In the genomic region with DNA sequence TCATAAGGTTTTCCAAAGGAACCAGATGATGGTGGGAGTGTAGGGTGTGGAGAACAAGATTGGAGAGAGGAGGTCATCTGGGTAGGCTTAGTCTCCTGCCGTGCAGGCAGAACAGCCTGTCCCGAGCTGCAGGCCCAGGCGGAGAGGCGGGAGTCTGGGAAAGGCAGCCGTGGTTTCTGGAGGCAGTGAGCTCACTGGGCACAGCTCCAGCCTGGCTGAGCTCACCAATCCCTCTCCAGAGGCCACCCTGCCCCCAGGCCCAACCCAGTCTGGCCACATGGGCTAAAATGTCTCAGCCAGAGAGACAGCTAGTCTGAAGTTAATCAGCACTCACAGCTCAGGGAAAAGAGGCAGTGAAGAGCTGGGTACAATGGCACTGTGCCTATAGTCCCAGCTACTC, we compare ENCODE assay signal across 1 cellular context.
TF ChIP-seq lines count a peak whose summit lies in the region.

No MANE protein-coding gene starts in this region.

TF ChIP-seq in HEK293, 187 proteins besides CTCF, POLR2A, EP300 and RAD21 (continued from another document and continues in another):
- no peak for TF ChIP-seq ZNF398 (tag by site-specific recombination; IDR thresholded peaks at IDR 0.05)
- TF ChIP-seq IKZF3 (tag by site-specific recombination; IDR thresholded peaks at IDR 0.05): peak; percentile 57; the same call in 1 of the 2 replicates
- no peak for TF ChIP-seq GLI4 (tag by site-specific recombination; IDR thresholded peaks at IDR 0.05)
- TF ChIP-seq, protein P1, sequence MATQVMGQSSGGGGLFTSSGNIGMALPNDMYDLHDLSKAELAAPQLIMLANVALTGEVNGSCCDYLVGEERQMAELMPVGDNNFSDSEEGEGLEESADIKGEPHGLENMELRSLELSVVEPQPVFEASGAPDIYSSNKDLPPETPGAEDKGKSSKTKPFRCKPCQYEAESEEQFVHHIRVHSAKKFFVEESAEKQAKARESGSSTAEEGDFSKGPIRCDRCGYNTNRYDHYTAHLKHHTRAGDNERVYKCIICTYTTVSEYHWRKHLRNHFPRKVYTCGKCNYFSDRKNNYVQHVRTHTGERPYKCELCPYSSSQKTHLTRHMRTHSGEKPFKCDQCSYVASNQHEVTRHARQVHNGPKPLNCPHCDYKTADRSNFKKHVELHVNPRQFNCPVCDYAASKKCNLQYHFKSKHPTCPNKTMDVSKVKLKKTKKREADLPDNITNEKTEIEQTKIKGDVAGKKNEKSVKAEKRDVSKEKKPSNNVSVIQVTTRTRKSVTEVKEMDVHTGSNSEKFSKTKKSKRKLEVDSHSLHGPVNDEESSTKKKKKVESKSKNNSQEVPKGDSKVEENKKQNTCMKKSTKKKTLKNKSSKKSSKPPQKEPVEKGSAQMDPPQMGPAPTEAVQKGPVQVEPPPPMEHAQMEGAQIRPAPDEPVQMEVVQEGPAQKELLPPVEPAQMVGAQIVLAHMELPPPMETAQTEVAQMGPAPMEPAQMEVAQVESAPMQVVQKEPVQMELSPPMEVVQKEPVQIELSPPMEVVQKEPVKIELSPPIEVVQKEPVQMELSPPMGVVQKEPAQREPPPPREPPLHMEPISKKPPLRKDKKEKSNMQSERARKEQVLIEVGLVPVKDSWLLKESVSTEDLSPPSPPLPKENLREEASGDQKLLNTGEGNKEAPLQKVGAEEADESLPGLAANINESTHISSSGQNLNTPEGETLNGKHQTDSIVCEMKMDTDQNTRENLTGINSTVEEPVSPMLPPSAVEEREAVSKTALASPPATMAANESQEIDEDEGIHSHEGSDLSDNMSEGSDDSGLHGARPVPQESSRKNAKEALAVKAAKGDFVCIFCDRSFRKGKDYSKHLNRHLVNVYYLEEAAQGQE (tag by site-specific recombination; IDR thresholded peaks at IDR 0.05): no peak
- TF ChIP-seq ZNF837 (tag by site-specific recombination; IDR thresholded peaks at IDR 0.05): no peak
- TF ChIP-seq OVOL3 (tag by site-specific recombination; IDR thresholded peaks at IDR 0.05): no peak
- TF ChIP-seq, protein P2, sequence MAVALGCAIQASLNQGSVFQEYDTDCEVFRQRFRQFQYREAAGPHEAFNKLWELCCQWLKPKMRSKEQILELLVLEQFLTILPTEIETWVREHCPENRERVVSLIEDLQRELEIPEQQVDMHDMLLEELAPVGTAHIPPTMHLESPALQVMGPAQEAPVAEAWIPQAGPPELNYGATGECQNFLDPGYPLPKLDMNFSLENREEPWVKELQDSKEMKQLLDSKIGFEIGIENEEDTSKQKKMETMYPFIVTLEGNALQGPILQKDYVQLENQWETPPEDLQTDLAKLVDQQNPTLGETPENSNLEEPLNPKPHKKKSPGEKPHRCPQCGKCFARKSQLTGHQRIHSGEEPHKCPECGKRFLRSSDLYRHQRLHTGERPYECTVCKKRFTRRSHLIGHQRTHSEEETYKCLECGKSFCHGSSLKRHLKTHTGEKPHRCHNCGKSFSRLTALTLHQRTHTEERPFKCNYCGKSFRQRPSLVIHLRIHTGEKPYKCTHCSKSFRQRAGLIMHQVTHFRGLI (tag by site-specific recombination; IDR thresholded peaks at IDR 0.05): no peak
- no peak for TF ChIP-seq ZNF404 (tag by site-specific recombination; IDR thresholded peaks at IDR 0.05)
- no peak for TF ChIP-seq ZSCAN16 (tag by site-specific recombination; IDR thresholded peaks at IDR 0.05)
- peak; percentile 38; the same call in 1 of the 2 replicates for TF ChIP-seq ZXDB (tag by site-specific recombination; IDR thresholded peaks at IDR 0.05)
- no peak for TF ChIP-seq ZNF155 (tag by site-specific recombination; IDR thresholded peaks at IDR 0.05)
- TF ChIP-seq, protein P3, sequence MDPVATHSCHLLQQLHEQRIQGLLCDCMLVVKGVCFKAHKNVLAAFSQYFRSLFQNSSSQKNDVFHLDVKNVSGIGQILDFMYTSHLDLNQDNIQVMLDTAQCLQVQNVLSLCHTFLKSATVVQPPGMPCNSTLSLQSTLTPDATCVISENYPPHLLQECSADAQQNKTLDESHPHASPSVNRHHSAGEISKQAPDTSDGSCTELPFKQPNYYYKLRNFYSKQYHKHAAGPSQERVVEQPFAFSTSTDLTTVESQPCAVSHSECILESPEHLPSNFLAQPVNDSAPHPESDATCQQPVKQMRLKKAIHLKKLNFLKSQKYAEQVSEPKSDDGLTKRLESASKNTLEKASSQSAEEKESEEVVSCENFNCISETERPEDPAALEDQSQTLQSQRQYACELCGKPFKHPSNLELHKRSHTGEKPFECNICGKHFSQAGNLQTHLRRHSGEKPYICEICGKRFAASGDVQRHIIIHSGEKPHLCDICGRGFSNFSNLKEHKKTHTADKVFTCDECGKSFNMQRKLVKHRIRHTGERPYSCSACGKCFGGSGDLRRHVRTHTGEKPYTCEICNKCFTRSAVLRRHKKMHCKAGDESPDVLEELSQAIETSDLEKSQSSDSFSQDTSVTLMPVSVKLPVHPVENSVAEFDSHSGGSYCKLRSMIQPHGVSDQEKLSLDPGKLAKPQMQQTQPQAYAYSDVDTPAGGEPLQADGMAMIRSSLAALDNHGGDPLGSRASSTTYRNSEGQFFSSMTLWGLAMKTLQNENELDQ (tag by site-specific recombination; IDR thresholded peaks at IDR 0.05; ENCODE audit: low read depth): no peak
- no peak for TF ChIP-seq ZNF558 (tag by site-specific recombination; IDR thresholded peaks at IDR 0.05)
- TF ChIP-seq ZNF174 (tag by site-specific recombination; IDR thresholded peaks at IDR 0.05): no peak
- TF ChIP-seq SP7 (tag by site-specific recombination; IDR thresholded peaks at IDR 0.05): peak; percentile 91
- TF ChIP-seq ZNF600 (tag by site-specific recombination; IDR thresholded peaks at IDR 0.05): peak; percentile 99
- TF ChIP-seq ZNF624 (tag by site-specific recombination; IDR thresholded peaks at IDR 0.05): no peak
- TF ChIP-seq YY2 (tag by site-specific recombination; IDR thresholded peaks at IDR 0.05): no peak
- TF ChIP-seq BCL11B (tag by site-specific recombination; IDR thresholded peaks at IDR 0.05; ENCODE audit: low read depth): no peak
- TF ChIP-seq ZNF544 (tag by site-specific recombination; IDR thresholded peaks at IDR 0.05): no peak
- no peak for TF ChIP-seq ZNF274 (IDR thresholded peaks at IDR 0.05; ENCODE audit: low read length)
- TF ChIP-seq ZNF274 (tag by site-specific recombination; IDR thresholded peaks at IDR 0.05; ENCODE audit: borderline replicate concordance): no peak
- no peak for TF ChIP-seq ZNF23 (tag by site-specific recombination; IDR thresholded peaks at IDR 0.05; ENCODE audit: borderline replicate concordance)
- TF ChIP-seq ZNF2 (tag by site-specific recombination; IDR thresholded peaks at IDR 0.05): no peak
- TF ChIP-seq ZNF791 (tag by site-specific recombination; IDR thresholded peaks at IDR 0.05): no peak
- no peak for TF ChIP-seq ZFP41 (tag by site-specific recombination; IDR thresholded peaks at IDR 0.05; ENCODE audit: borderline replicate concordance)
- TF ChIP-seq ZNF677 (tag by site-specific recombination; IDR thresholded peaks at IDR 0.05): no peak
- no peak for TF ChIP-seq ZNF391 (tag by site-specific recombination; IDR thresholded peaks at IDR 0.05; ENCODE audit: borderline replicate concordance, low read depth)
- no peak for TF ChIP-seq ZNF16 (tag by site-specific recombination; IDR thresholded peaks at IDR 0.05; ENCODE audit: low read depth)
- peak; percentile 86 for TF ChIP-seq ZNF341 (tag by site-specific recombination; IDR thresholded peaks at IDR 0.05; ENCODE audit: low read depth)
- peak; percentile 72 for TF ChIP-seq ZNF629 (tag by site-specific recombination; IDR thresholded peaks at IDR 0.05)
- no peak for TF ChIP-seq ZSCAN23 (tag by site-specific recombination; IDR thresholded peaks at IDR 0.05)
- TF ChIP-seq, protein P4, sequence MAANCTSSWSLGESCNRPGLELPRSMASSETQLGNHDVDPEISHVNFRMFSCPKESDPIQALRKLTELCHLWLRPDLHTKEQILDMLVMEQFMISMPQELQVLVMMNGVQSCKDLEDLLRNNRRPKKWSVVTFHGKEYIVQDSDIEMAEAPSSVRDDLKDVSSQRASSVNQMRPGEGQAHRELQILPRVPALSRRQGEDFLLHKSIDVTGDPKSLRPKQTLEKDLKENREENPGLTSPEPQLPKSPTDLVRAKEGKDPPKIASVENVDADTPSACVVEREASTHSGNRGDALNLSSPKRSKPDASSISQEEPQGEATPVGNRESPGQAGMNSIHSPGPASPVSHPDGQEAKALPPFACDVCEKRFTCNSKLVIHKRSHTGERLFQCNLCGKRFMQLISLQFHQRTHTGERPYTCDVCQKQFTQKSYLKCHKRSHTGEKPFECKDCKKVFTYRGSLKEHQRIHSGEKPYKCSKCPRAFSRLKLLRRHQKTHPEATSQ (tag by site-specific recombination; IDR thresholded peaks at IDR 0.05): no peak
- TF ChIP-seq, protein P5, sequence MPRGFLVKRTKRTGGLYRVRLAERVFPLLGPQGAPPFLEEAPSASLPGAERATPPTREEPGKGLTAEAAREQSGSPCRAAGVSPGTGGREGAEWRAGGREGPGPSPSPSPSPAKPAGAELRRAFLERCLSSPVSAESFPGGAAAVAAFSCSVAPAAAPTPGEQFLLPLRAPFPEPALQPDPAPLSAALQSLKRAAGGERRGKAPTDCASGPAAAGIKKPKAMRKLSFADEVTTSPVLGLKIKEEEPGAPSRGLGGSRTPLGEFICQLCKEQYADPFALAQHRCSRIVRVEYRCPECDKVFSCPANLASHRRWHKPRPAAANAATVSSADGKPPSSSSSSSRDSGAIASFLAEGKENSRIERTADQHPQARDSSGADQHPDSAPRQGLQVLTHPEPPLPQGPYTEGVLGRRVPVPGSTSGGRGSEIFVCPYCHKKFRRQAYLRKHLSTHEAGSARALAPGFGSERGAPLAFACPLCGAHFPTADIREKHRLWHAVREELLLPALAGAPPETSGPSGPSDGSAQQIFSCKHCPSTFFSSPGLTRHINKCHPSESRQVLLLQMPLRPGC (tag by site-specific recombination; IDR thresholded peaks at IDR 0.05): no peak
- no peak for TF ChIP-seq ZFP37 (tag by site-specific recombination; IDR thresholded peaks at IDR 0.05)
- TF ChIP-seq ZNF585B (tag by site-specific recombination; IDR thresholded peaks at IDR 0.05): peak; percentile 26; the same call in 1 of the 2 replicates
- TF ChIP-seq, protein P6, sequence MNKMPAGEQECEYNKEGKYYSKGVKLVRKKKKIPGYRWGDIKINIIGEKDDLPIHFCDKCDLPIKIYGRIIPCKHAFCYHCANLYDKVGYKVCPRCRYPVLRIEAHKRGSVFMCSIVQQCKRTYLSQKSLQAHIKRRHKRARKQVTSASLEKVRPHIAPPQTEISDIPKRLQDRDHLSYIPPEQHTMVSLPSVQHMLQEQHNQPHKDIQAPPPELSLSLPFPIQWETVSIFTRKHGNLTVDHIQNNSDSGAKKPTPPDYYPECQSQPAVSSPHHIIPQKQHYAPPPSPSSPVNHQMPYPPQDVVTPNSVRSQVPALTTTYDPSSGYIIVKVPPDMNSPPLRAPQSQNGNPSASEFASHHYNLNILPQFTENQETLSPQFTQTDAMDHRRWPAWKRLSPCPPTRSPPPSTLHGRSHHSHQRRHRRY (tag by site-specific recombination; IDR thresholded peaks at IDR 0.05): no peak
- TF ChIP-seq ZNF548 (tag by site-specific recombination; IDR thresholded peaks at IDR 0.05): no peak
- no peak for TF ChIP-seq ZNF555 (tag by site-specific recombination; conservative IDR thresholded peaks at IDR 0.05)
- TF ChIP-seq PRDM6 (tag by site-specific recombination; IDR thresholded peaks at IDR 0.05): no peak
- no peak for TF ChIP-seq KLF10 (tag by site-specific recombination; IDR thresholded peaks at IDR 0.05)
- TF ChIP-seq ZNF138 (tag by site-specific recombination; IDR thresholded peaks at IDR 0.05; ENCODE audit: borderline replicate concordance): no peak
- no peak for TF ChIP-seq ZNF169 (tag by site-specific recombination; IDR thresholded peaks at IDR 0.05)
- no peak for TF ChIP-seq ZNF747 (tag by site-specific recombination; IDR thresholded peaks at IDR 0.05)
- no peak for TF ChIP-seq BCL11A (tag by site-specific recombination; IDR thresholded peaks at IDR 0.05; ENCODE audit: low read depth)
- no peak for TF ChIP-seq ZNF350 (tag by site-specific recombination; IDR thresholded peaks at IDR 0.05)
- TF ChIP-seq ZNF596 (tag by site-specific recombination; IDR thresholded peaks at IDR 0.05): no peak
- TF ChIP-seq ZNF514 (tag by site-specific recombination; IDR thresholded peaks at IDR 0.05): no peak
- no peak for TF ChIP-seq ZFP3 (tag by site-specific recombination; IDR thresholded peaks at IDR 0.05; ENCODE audit: low read depth)
- TF ChIP-seq PBX3 (CRISPR knock-in tag; IDR thresholded peaks at IDR 0.05): peak; percentile 53; the same call in 1 of the 2 replicates
- TF ChIP-seq ZNF248 (tag by site-specific recombination; IDR thresholded peaks at IDR 0.05): no peak
- no peak for TF ChIP-seq ZNF112 (tag by site-specific recombination; IDR thresholded peaks at IDR 0.05)
- no peak for TF ChIP-seq ZNF561 (tag by site-specific recombination; IDR thresholded peaks at IDR 0.05; ENCODE audit: borderline replicate concordance)
- TF ChIP-seq SALL2 (tag by site-specific recombination; IDR thresholded peaks at IDR 0.05; ENCODE audit: borderline replicate concordance): no peak
